Comparison of ENCODE assay signal across 8 cellular contexts in genomic region chr17:73309727-73310555, GRCh38. TPM values are rescaled to one million over a fixed set of nuclear protein-coding genes. Genes with fewer than 3 reads are reported as not detected.
DNase-seq lines count a peak whose midpoint lies in the region; ATAC-seq, FAIRE-seq and TF ChIP-seq lines count a peak whose summit lies in the region.

No MANE protein-coding gene starts in this region.

- H3K4me3 ChIP-seq in heart right ventricle (peak overlapping the region; percentile 86 to 100 (median 97)), kidney (ENCODE audit: low read length in 2 of 2) (peak overlapping the region; percentile 90 to 95), stomach (peak overlapping the region; percentile 75 to 93 (median 88))

- TF ChIP-seq POLR2A in stomach (IDR thresholded peaks at IDR 0.05), result peak in 1 of 4 donors; percentile 57

- H3K36me3 ChIP-seq in heart right ventricle (peaks cover 0 to 7% (median 0%) of the 10 kb centered on the region in 9 donors), kidney (ENCODE audit: control insufficient read depth in 1 of 2, insufficient read depth in 2 of 2, low read length in 2 of 2) (no peaks in the 10 kb centered on the region), stomach (no peaks in the 10 kb centered on the region)

- 9 to 15% methylated on average over 19 of the region's 19 CpGs for WGBS in heart right ventricle, 2 donors
- 4 to 16% (median 15%) methylated on average over 19 of the region's 19 CpGs for WGBS in adipose tissue, 3 donors
- 4 to 11% (median 7%) methylated on average over 17 to 19 of the region's 19 CpGs for whole genome bisulfite sequencing in stomach, 5 donors

- no peak for ATAC-seq in heart right ventricle

- FAIRE-seq in kidney (lab: Jason Lieb, UNC), result no peak

- POLR2A ChIA-PET in HEK293T (lab: Yijun Ruan, JAX), result interaction anchor here (0.9 to 3.1 kb wide), 6 partner anchors 11 to 54 kb away, joined by 3 to 17 read pairs (median 5); no protein-coding TSS in a partner anchor

- CTCF ChIA-PET in HEK293T (lab: Yijun Ruan, JAX), result interaction anchor here (0.6 to 2.3 kb wide), 6 partner anchors 10 to 120 kb away, joined by 3 to 7 read pairs (median 3); no protein-coding TSS in a partner anchor

- intact Hi-C loops in heart right ventricle (cut with DNase I), result loop anchor here (2.0 to 10.0 kb wide), 9 partner anchors 17 to 118 kb away; partner anchors contain the start of gene COG1 (in 1 of the 10)
- intact Hi-C loops in cardiac septum (cut with DNase I), result loop anchor here (1.0 to 10.0 kb wide), 5 partner anchors 18 to 455 kb away; no protein-coding TSS in a partner anchor
- intact Hi-C loops in kidney (cut with DNase I), result no loop called here
- intact Hi-C loops in stomach (cut with DNase I; ENCODE audit: low total_unique reads), result no loop called here

- H3K9me3 ChIP-seq in heart right ventricle (no peaks in the 10 kb centered on the region), kidney (ENCODE audit: control insufficient read depth in 1 of 2, low read length in 2 of 2) (no peaks in the 10 kb centered on the region), stomach (no peaks in the 10 kb centered on the region)

- TF ChIP-seq EP300 in stomach (IDR thresholded peaks at IDR 0.05), result no peak

- H3K27me3 ChIP-seq in heart right ventricle (no peaks in the 10 kb centered on the region), stomach (no peaks in the 10 kb centered on the region)

- H3K4me1 ChIP-seq in heart right ventricle, result peaks cover 34 to 63% (median 59%) of the 10 kb centered on the region in 9 donors
- peaks cover 26 to 33% of the 10 kb centered on the region in 2 donors for H3K4me1 ChIP-seq in kidney (ENCODE audit: control insufficient read depth in 1 of 2, insufficient read depth in 1 of 2, low read depth in 1 of 2, low read length in 2 of 2)
- peaks cover 35 to 62% (median 59%) of the 10 kb centered on the region in 4 donors for H3K4me1 ChIP-seq in stomach

- H3K9ac ChIP-seq in kidney (ENCODE audit: low read length in 2 of 2), result peak overlapping the region; percentile 87 to 97

- H3K27ac ChIP-seq in heart right ventricle (peak overlapping the region; percentile 97 to 99 (median 99)), adipose tissue (ENCODE audit: low read depth, low read length) (peak overlapping the region; percentile 60), kidney (ENCODE audit: low read depth in 2 of 2, low read length in 2 of 2) (peak overlapping the region; percentile 97 to 98), stomach (peak overlapping the region; percentile 95 to 100 (median 99))

- DNase-seq in heart right ventricle (no peak), cardiac septum (ENCODE audit: low spot score) (no peak), kidney (no peak), stomach (peak; percentile 78), ureter (ENCODE audit: low spot score) (no peak), HEK293T (ENCODE audit: extremely low spot score) (no peak)
- DNase-seq in stimulated activated CD4-positive, alpha-beta T cell treated with anti-CD3 and anti-CD28 coated beads, Interleukin-12 subunit alpha, Interleukin-12 subunit beta, amount 100 ng/mL, for 4 hours, result no peak

- TF ChIP-seq CTCF in heart right ventricle (IDR thresholded peaks at IDR 0.05), result no peak
- TF ChIP-seq CTCF in kidney (IDR thresholded peaks at IDR 0.05; ENCODE audit: borderline replicate concordance, extremely low read depth, insufficient read depth), result no peak
- no peak for TF ChIP-seq CTCF in stomach (IDR thresholded peaks at IDR 0.05)

TF ChIP-seq in HEK293T, 16 proteins besides CTCF, POLR2A, EP300 and RAD21:
- no peak for TF ChIP-seq FOXA1 (IDR thresholded peaks at IDR 0.05)
- no peak for TF ChIP-seq FOXK2 (IDR thresholded peaks at IDR 0.05)
- TF ChIP-seq PKNOX1 (IDR thresholded peaks at IDR 0.05), result no peak
- TF ChIP-seq SUZ12 (IDR thresholded peaks at IDR 0.05), result no peak
- TF ChIP-seq LEF1 (IDR thresholded peaks at IDR 0.05; ENCODE audit: borderline replicate concordance), result no peak
- no peak for TF ChIP-seq FOXM1 (IDR thresholded peaks at IDR 0.05; ENCODE audit: borderline replicate concordance)
- TF ChIP-seq SP1 (IDR thresholded peaks at IDR 0.05), result no peak
- TF ChIP-seq HDGF (IDR thresholded peaks at IDR 0.05; ENCODE audit: borderline replicate concordance), result no peak
- TF ChIP-seq CTBP1 (IDR thresholded peaks at IDR 0.05; ENCODE audit: borderline replicate concordance), result no peak
- no peak for TF ChIP-seq L3MBTL2 (conservative IDR thresholded peaks at IDR 0.05)
- TF ChIP-seq ARNT (IDR thresholded peaks at IDR 0.05), result no peak
- TF ChIP-seq BHLHE40 (IDR thresholded peaks at IDR 0.05; ENCODE audit: borderline replicate concordance), result no peak
- TF ChIP-seq TARDBP (IDR thresholded peaks at IDR 0.05), result no peak
- no peak for TF ChIP-seq ELF4 (IDR thresholded peaks at IDR 0.05)
- no peak for TF ChIP-seq ZNF384 (IDR thresholded peaks at IDR 0.05)
- TF ChIP-seq NFRKB (IDR thresholded peaks at IDR 0.05), result no peak
TF ChIP-seq in HEK293T: peak in this region for 0.

RNA-seq across cellular contexts. Expression of gene CDC42EP4, which starts 1.9 kb away (rescaled TPM):
- total RNA-seq in heart right ventricle (10 to 100 TPM; 22.0 to 87.6 (median 32.1) TPM), cardiac septum (41.3 TPM), kidney (76.9 TPM), stomach (10 to 100 TPM; 44.6 to 93.3 (median 68.9) TPM), ureter (70.8 TPM)
- polyA plus RNA-seq in heart right ventricle (10 to 100 TPM; 18.6 to 32.8 TPM), adipose tissue (100 to 1,000 TPM in 2 of 3 donors, 10 to 100 TPM in 1; 52.6 to 302 (median 138) TPM), kidney (ENCODE audit: insufficient read depth, low read depth, low replicate concordance) (26.2 TPM), stomach (10 to 100 TPM; 23.2 to 38.3 (median 25.7) TPM)

RNA-seq across cellular contexts. Expression of gene CPSF4L, which starts 48.3 kb away (rescaled TPM):
- total RNA-seq in heart right ventricle, result not detected
- polyA plus RNA-seq in heart right ventricle, result not detected
- total RNA-seq in cardiac septum, result not detected
- under 1 TPM in 1 of 3 donors, not detected in 2; 0.25 TPM for polyA plus RNA-seq in adipose tissue
- total RNA-seq in kidney, result not detected
- polyA plus RNA-seq in kidney (ENCODE audit: insufficient read depth, low read depth, low replicate concordance), result not detected
- total RNA-seq in stomach, result not detected
- not detected for polyA plus RNA-seq in stomach
- not detected for total RNA-seq in ureter

Comparison
In these comparisons a context has a peak if more than half of its experiments do, and no peak if none do; other contexts are left out.
1. intact Hi-C loops: an anchor here in heart right ventricle (2.0 to 10.0 kb wide) and cardiac septum (1.0 to 10.0 kb wide); none called in kidney and stomach.